In genomic region chr10:116718058-116718457, GRCh38 we compare ENCODE assay signal across 18 cellular contexts. TPM values are rescaled to one million over a fixed set of nuclear protein-coding genes. Genes with fewer than 3 reads are reported as not detected.
DNase-seq lines count a peak whose midpoint lies in the region; ATAC-seq, FAIRE-seq and TF ChIP-seq lines count a peak whose summit lies in the region.
"Had no signal": no experiment of that assay in that cellular context is flagged by ENCODE, and none has a peak within 500 bp of the region (broad histone marks: within the 10 kb centered on the region; RNA-seq: fewer than 3 reads in every experiment).

No MANE protein-coding gene starts in this region.

- H3K4me3 ChIP-seq in endodermal cell (ENCODE audit: low read length) (no peak overlapping the region), sigmoid colon (no peak overlapping the region)
- H3K4me3 ChIP-seq: GM23248 had no signal

- H3K4me1 ChIP-seq in endodermal cell (ENCODE audit: control insufficient read depth, insufficient read depth, low read length) (peaks cover 5% of the 10 kb centered on the region), sigmoid colon (peaks cover 0 to 29% (median 16%) of the 10 kb centered on the region in 4 donors)

- no peak for ATAC-seq in GM18517 (IDR thresholded peaks at IDR 0.05; ENCODE audit: unreplicated experiment)
- ATAC-seq: HCT116 had no signal

- no peaks in the 10 kb centered on the region for H3K9me3 Mint-ChIP-seq in endodermal cell
- H3K9me3 Mint-ChIP-seq in mesothelial cell of epicardium: no peaks in the 10 kb centered on the region
- H3K9me3 Mint-ChIP-seq: H9 had no signal

- H3K27me3 ChIP-seq in endodermal cell (ENCODE audit: control insufficient read depth, insufficient read depth, low read length, poor library complexity, severe bottlenecking): no peaks in the 10 kb centered on the region
- H3K27me3 ChIP-seq in sigmoid colon: no peaks in the 10 kb centered on the region

- no peak for TF ChIP-seq CTCF in endodermal cell (conservative IDR thresholded peaks at IDR 0.05)
- TF ChIP-seq CTCF in mesothelial cell of epicardium (IDR thresholded peaks at IDR 0.05; ENCODE audit: unreplicated experiment): no peak
- no peak for TF ChIP-seq CTCF in sigmoid colon (IDR thresholded peaks at IDR 0.05)

- no peak for TF ChIP-seq EP300 in sigmoid colon (IDR thresholded peaks at IDR 0.05)

- no peak overlapping the region for H3K27ac ChIP-seq in endodermal cell (ENCODE audit: low read depth, low read length)
- H3K27ac ChIP-seq in sigmoid colon: no peak overlapping the region
- H3K27ac ChIP-seq: GM23248 had no signal

- WGBS in endodermal cell (ENCODE audit: insufficient coverage in 1 of 2, insufficient read length in 1 of 2), 2 experiments: 97% methylated on average over 2 of the region's 2 CpGs; no CpG with 5 or more reads in 1 of the 2 experiments
- WGBS in sigmoid colon, 2 donors: 94 to 96% methylated on average over 2 of the region's 2 CpGs

- H3K9ac ChIP-seq in endodermal cell (ENCODE audit: extremely low read depth, low read length, poor library complexity, severe bottlenecking): no peak overlapping the region
- H3K9ac ChIP-seq: GM23248 had no signal

- H3K4me1 Mint-ChIP-seq in endodermal cell: peaks cover 29% of the 10 kb centered on the region
- H3K4me1 Mint-ChIP-seq in mesothelial cell of epicardium: peaks cover 62% of the 10 kb centered on the region

- TF ChIP-seq POLR2A in sigmoid colon (IDR thresholded peaks at IDR 0.05): no peak

- intact Hi-C loops in sigmoid colon (cut with DNase I): no loop called here

- H3K9me3 ChIP-seq in endodermal cell (ENCODE audit: control insufficient read depth, low read length): no peaks in the 10 kb centered on the region
- H3K9me3 ChIP-seq in sigmoid colon: no peaks in the 10 kb centered on the region

- DNase-seq in endodermal cell (peak; percentile 36), mesothelial cell of epicardium (ENCODE audit: low spot score in 2 of 2, unreplicated experiment in 2 of 2) (no peak), sigmoid colon (peak; percentile 15), urothelium cell line (ENCODE audit: low spot score) (no peak), NCI-H187 (lab: John Stamatoyannopoulos, UW) (no peak), islet precursor cell (no peak)
- DNase-seq: C1 segment of cervical spinal cord; CD4-positive, alpha-beta memory T cell; COR-L47; DMS153; DND-41; GM23248; H9 had no signal

- peak; percentile 5 for FAIRE-seq in urothelium cell line (lab: Jason Lieb, UNC)
- FAIRE-seq: G401.6, GM12892, GM19239 had no signal

- H3K4me3 Mint-ChIP-seq in endodermal cell: no peak overlapping the region
- no peak overlapping the region for H3K4me3 Mint-ChIP-seq in mesothelial cell of epicardium
- H3K4me3 Mint-ChIP-seq: CD4-positive, alpha-beta memory T cell; H9 had no signal

- H3K36me3 ChIP-seq in endodermal cell (ENCODE audit: control insufficient read depth, insufficient read depth, low read length): no peaks in the 10 kb centered on the region
- no peaks in the 10 kb centered on the region for H3K36me3 ChIP-seq in sigmoid colon

- no peaks in the 10 kb centered on the region for H3K36me3 Mint-ChIP-seq in endodermal cell (ENCODE audit: low read depth)
- no peaks in the 10 kb centered on the region for H3K36me3 Mint-ChIP-seq in mesothelial cell of epicardium
- H3K36me3 Mint-ChIP-seq: CD4-positive, alpha-beta memory T cell had no signal

- H3K27ac Mint-ChIP-seq in endodermal cell (no peak overlapping the region), mesothelial cell of epicardium (peak overlapping the region; percentile 21)
- H3K27ac Mint-ChIP-seq: CD4-positive, alpha-beta memory T cell; H9 had no signal

- H3K27me3 Mint-ChIP-seq in endodermal cell (ENCODE audit: insufficient read depth): no peaks in the 10 kb centered on the region
- peaks cover 9% of the 10 kb centered on the region for H3K27me3 Mint-ChIP-seq in mesothelial cell of epicardium (ENCODE audit: low read depth)

RNA-seq across cellular contexts. Expression of gene HSPA12A, which starts 24.3 kb away (rescaled TPM):
- total RNA-seq in endodermal cell (10 to 100 TPM; 13.9 to 15.4 TPM), mesothelial cell of epicardium (10.7 to 13.7 TPM (median 11.8 TPM) in 3 replicates), sigmoid colon (10 to 100 TPM; 12.3 to 17.4 (median 15.4) TPM)
- 5.3 TPM for polyA plus RNA-seq in endodermal cell (2013, experiment 1 of 2)
- polyA plus RNA-seq in endodermal cell (2013, experiment 2 of 2): 4.5 TPM
- polyA plus RNA-seq in sigmoid colon: 1 to 10 TPM; 1.4 to 3.6 (median 3.0) TPM

Comparison
In these comparisons a context has a peak if more than half of its experiments do, and no peak if none do; other contexts are left out.
1. DNase-seq: peak in endodermal cell (single experiment) and sigmoid colon (single experiment); none in mesothelial cell of epicardium (0 of 2), urothelium cell line (single experiment), NCI-H187 (0 of 2) and islet precursor cell (single experiment).